ENCODE assay signal across 8 cellular contexts in the genomic region with DNA sequence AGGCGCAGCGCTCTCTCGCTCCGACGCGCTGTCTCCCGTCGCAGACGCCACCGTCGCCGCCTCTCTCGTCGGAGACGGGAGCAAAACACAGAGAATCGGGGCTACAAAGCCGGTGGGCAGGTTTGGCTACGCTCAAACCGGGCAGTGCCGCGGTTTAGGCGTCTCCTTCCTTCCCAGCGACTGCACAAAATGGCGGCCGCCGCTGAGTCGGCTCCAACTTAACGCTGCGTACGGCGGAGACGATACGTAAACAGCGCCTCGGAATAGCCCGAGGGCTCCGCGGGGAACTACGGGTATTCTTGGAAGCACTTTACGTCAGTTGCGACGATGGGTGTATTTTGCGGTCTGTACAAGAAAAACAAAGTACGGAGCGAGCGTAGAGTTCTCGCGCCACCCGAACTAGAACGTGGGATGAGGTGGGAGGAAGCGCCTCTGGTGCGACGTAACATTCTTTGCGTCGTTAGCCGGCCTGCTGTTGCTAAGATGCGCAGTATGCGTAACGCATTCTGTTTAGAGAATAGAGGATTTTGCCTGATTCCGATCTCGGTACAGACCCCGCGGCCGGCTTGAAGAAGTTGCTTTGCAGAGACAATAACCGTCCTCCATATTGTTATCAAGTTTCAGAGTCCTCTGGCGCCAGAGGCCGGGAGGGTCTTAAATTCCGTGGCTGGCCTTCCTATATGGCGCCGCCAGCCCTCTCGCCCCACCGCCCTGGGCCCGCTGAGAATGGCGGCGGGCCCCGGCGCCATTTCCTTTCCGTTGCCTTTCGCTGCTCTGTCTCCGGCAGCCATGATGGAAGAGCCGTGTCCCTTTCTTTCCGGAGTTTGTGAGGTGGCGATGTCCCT. TPM values are rescaled to one million over a fixed set of nuclear protein-coding genes. Genes with fewer than 3 reads are reported as not detected.
DNase-seq lines count a peak whose midpoint lies in the region; ATAC-seq, FAIRE-seq and TF ChIP-seq lines count a peak whose summit lies in the region.

A gene (minus strand): TSS at position 194 of the 845 bp plus-strand sequence.

- H3K9me3 ChIP-seq in KOPT-K1 (ENCODE audit: insufficient read depth, low read length, poor library complexity, severe bottlenecking): no peaks in the 10 kb centered on the region
- H3K9me3 ChIP-seq in esophagus muscularis mucosa: no peaks in the 10 kb centered on the region
- H3K9me3 ChIP-seq in muscle layer of duodenum (ENCODE audit: control insufficient read depth in 1 of 2, low read length in 2 of 2): no peaks in the 10 kb centered on the region

- H3K4me3 Mint-ChIP-seq in activated T-cell treated with anti-CD3 and anti-CD28 coated beads, Interleukin-2, amount 50 U/mL, for 72 hours: peak within 1 kb of the TSS; percentile 100

- peak in 1 of 3 experiments; percentile 26 for TF ChIP-seq CTCF in esophagus muscularis mucosa (IDR thresholded peaks at IDR 0.05)

- peak within 1 kb of the TSS; percentile 100 for H3K27ac Mint-ChIP-seq in activated T-cell treated with anti-CD3 and anti-CD28 coated beads, Interleukin-2, amount 50 U/mL, for 72 hours

- H3K4me1 ChIP-seq in esophagus muscularis mucosa: peaks cover 37 to 46% (median 42%) of the 10 kb centered on the region in 4 donors
- peaks cover under 1 to 30% of the 10 kb centered on the region in 2 donors for H3K4me1 ChIP-seq in muscle layer of duodenum (ENCODE audit: control insufficient read depth in 1 of 2, insufficient read depth in 2 of 2, low read length in 2 of 2)

- peak; percentile 32 for TF ChIP-seq EP300 in esophagus muscularis mucosa (IDR thresholded peaks at IDR 0.05)

- peak; percentile 75 for ATAC-seq in GM21786 (IDR thresholded peaks at IDR 0.05; ENCODE audit: unreplicated experiment)
- peak; percentile 86 to 87 for ATAC-seq in activated T-cell treated with anti-CD3 and anti-CD28 coated beads, Interleukin-2, amount 50 U/mL, for 72 hours (replicated peaks in 1 of 2)

- peak within 1 kb of the TSS; percentile 98 for H3K27ac ChIP-seq in KOPT-K1 (ENCODE audit: low read depth, low read length, poor library complexity, severe bottlenecking)
- peak within 1 kb of the TSS; percentile 99 to 100 (median 99) for H3K27ac ChIP-seq in esophagus muscularis mucosa (replicated peaks in 1 of 4)
- H3K27ac ChIP-seq in muscle layer of duodenum (ENCODE audit: low read length): peak within 1 kb of the TSS; percentile 98

- H3K36me3 ChIP-seq in KOPT-K1 (ENCODE audit: insufficient read depth, low read length) (peaks cover 34% of the 10 kb centered on the region), esophagus muscularis mucosa (peaks cover 0 to 20% (median 4%) of the 10 kb centered on the region in 4 donors), muscle layer of duodenum (ENCODE audit: control insufficient read depth in 1 of 2, insufficient read depth in 2 of 2, low read length in 2 of 2) (peaks cover 6 to 28% of the 10 kb centered on the region in 2 donors)

- intact Hi-C loops in esophagus muscularis mucosa (cut with DNase I): loop anchor here (10.0 kb wide), 1 partner anchor 112 kb away; no protein-coding TSS in a partner anchor

- peaks cover 10 to 34% of the 10 kb centered on the region in 2 donors for H3K36me3 Mint-ChIP-seq in activated T-cell treated with anti-CD3 and anti-CD28 coated beads, Interleukin-2, amount 50 U/mL, for 72 hours (ENCODE audit: insufficient read depth in 2 of 2)

- peaks cover 52% of the 10 kb centered on the region for H3K4me1 Mint-ChIP-seq in activated T-cell treated with anti-CD3 and anti-CD28 coated beads, Interleukin-2, amount 50 U/mL, for 72 hours (ENCODE audit: low read depth)

- peak; percentile 53 for TF ChIP-seq POLR2A in esophagus muscularis mucosa (IDR thresholded peaks at IDR 0.05; ENCODE audit: low read depth)

- peak; percentile 83 for DNase-seq in DMS79 (lab: John Stamatoyannopoulos, UW)
- DNase-seq in RCC 7860 (ENCODE audit: low spot score): peak; percentile 83
- peak; percentile 91 to 96 for DNase-seq in activated T-cell treated with anti-CD3 and anti-CD28 coated beads, Interleukin-2, amount 50 U/mL, for 72 hours
- peak; percentile 99 for DNase-seq in esophagus muscularis mucosa (ENCODE audit: extremely low spot score)
- DNase-seq in stimulated activated CD8-positive, alpha-beta memory T cell treated with anti-CD3 and anti-CD28 coated beads, Interleukin-7, amount 100 ng/mL, for 4 hours (ENCODE audit: low read depth in 2 of 2): peak; percentile 87 to 94

- no peaks in the 10 kb centered on the region for H3K27me3 ChIP-seq in esophagus muscularis mucosa
- no peaks in the 10 kb centered on the region for H3K27me3 ChIP-seq in muscle layer of duodenum (ENCODE audit: low read depth, low read length)

- H3K4me3 ChIP-seq in esophagus muscularis mucosa (peak within 1 kb of the TSS; percentile 80 to 92 (median 86)), muscle layer of duodenum (ENCODE audit: low read depth in 1 of 2, low read length in 2 of 2) (peak within 1 kb of the TSS; percentile 79 to 90)

- WGBS in esophagus muscularis mucosa: under 1% methylated on average over 21 of the region's 83 CpGs

- H3K9me3 Mint-ChIP-seq in activated T-cell treated with anti-CD3 and anti-CD28 coated beads, Interleukin-2, amount 50 U/mL, for 72 hours: peaks cover 0 to 2% of the 10 kb centered on the region in 2 donors

- FAIRE-seq in RCC 7860 (lab: Jason Lieb, UNC): peak; percentile 88

- no peaks in the 10 kb centered on the region for H3K27me3 Mint-ChIP-seq in activated T-cell treated with anti-CD3 and anti-CD28 coated beads, Interleukin-2, amount 50 U/mL, for 72 hours (ENCODE audit: low read depth)

RNA-seq across cellular contexts. Expression of the gene that starts here (rescaled TPM):
- 100 to 1,000 TPM; 374 to 431 TPM for total RNA-seq in activated T-cell treated with anti-CD3 and anti-CD28 coated beads, Interleukin-2, amount 50 U/mL, for 72 hours
- 1,000 to 10,000 TPM in 1 of 4 donors, 100 to 1,000 TPM in 3; 327 to 1,333 (median 592) TPM for total RNA-seq in esophagus muscularis mucosa

Comparison
In these comparisons a context has a peak if more than half of its experiments do, and no peak if none do; other contexts are left out.
1. Peak in every context shown above with its lines: DNase-seq, ATAC-seq, H3K4me3 ChIP-seq and H3K27ac ChIP-seq.